Comparison of ENCODE assay signal across 8 cellular contexts in genomic region chr20:62804632-62805364, GRCh38. TPM values are rescaled to one million over a fixed set of nuclear protein-coding genes. Genes with fewer than 3 reads are reported as not detected.
DNase-seq lines count a peak whose midpoint lies in the region; ATAC-seq and TF ChIP-seq lines count a peak whose summit lies in the region.

Gene OGFR (plus strand): TSS chr20:62804835. CDS start chr20:62804860, 25 bp downstream.

- DNase-seq in DND-41, result peak; percentile 87
- peak; percentile 30 for DNase-seq in HCEC 1CT
- peak; percentile 77 for DNase-seq in OCI-M1 (lab: John Stamatoyannopoulos, UW)
- peak; percentile 72 for DNase-seq in activated T-helper 1 cell treated with anti-CD3 and anti-CD28 coated beads, Interleukin-12 subunit alpha, Interleukin-12 subunit beta, Interleukin-2, Interleukin-4 antibody, amounts not matched to agents 30 ng/mL and 10 ng/mL and 1 ng/mL, durations not matched to agents 14 hours and 24 hours and 36 hours (ENCODE audit: low spot score)
- peak; percentile 51 for DNase-seq in fibroblast of gingiva (ENCODE audit: low read depth)
- DNase-seq in naive thymus-derived CD8-positive, alpha-beta T cell, result peak; percentile 58 to 88 (median 73)
- DNase-seq in stimulated activated naive CD8-positive, alpha-beta T cell treated with anti-CD3 and anti-CD28 coated beads, Interleukin-15, amount 100 ng/mL, for 72 hours, result peak; percentile 70

- H4K20me1 ChIP-seq in DND-41 (ENCODE audit: insufficient read depth, low read length), result peaks cover 45% of the 10 kb centered on the region

- peak within 1 kb of the TSS; percentile 97 for H3K4me2 ChIP-seq in DND-41 (ENCODE audit: insufficient read depth, low read length)

- H3K36me3 ChIP-seq in DND-41 (ENCODE audit: insufficient read depth, low read length), result peaks cover 61% of the 10 kb centered on the region

- H3K27me3 ChIP-seq in DND-41 (ENCODE audit: insufficient read depth, low read length, poor library complexity), result no peaks in the 10 kb centered on the region

- POLR2A ChIA-PET in naive thymus-derived CD8-positive, alpha-beta T cell (lab: Charles Lee), result interaction anchor here (0.9 to 8.4 kb wide), 10 partner anchors 9 to 101 kb away, joined by 3 to 145 read pairs (median 4); partner anchors contain the start of genes COL9A3 and MRGBP

- peaks cover 21% of the 10 kb centered on the region for H3K4me1 Mint-ChIP-seq in activated T-helper 1 cell treated with anti-CD3 and anti-CD28 coated beads, Interleukin-12 subunit alpha, Interleukin-12 subunit beta, Interleukin-2, Interleukin-4 antibody, amounts not matched to agents 30 ng/mL and 10 ng/mL and 1 ng/mL, durations not matched to agents 14 hours and 24 hours and 36 hours (ENCODE audit: low read depth)
- H3K4me1 Mint-ChIP-seq in naive thymus-derived CD8-positive, alpha-beta T cell, result peaks cover 14 to 41% (median 30%) of the 10 kb centered on the region in 4 donors
- H3K4me1 Mint-ChIP-seq in stimulated activated naive CD8-positive, alpha-beta T cell treated with anti-CD3 and anti-CD28 coated beads, Interleukin-15, amount 100 ng/mL, for 72 hours, result peaks cover 41% of the 10 kb centered on the region

- peak within 1 kb of the TSS; percentile 96 for H3K27ac Mint-ChIP-seq in activated T-helper 1 cell treated with anti-CD3 and anti-CD28 coated beads, Interleukin-12 subunit alpha, Interleukin-12 subunit beta, Interleukin-2, Interleukin-4 antibody, amounts not matched to agents 30 ng/mL and 10 ng/mL and 1 ng/mL, durations not matched to agents 14 hours and 24 hours and 36 hours
- H3K27ac Mint-ChIP-seq in naive thymus-derived CD8-positive, alpha-beta T cell, result peak within 1 kb of the TSS; percentile 94 to 99 (median 98)
- H3K27ac Mint-ChIP-seq in stimulated activated naive CD8-positive, alpha-beta T cell treated with anti-CD3 and anti-CD28 coated beads, Interleukin-15, amount 100 ng/mL, for 72 hours, result peak within 1 kb of the TSS; percentile 96 to 97

- no peaks in the 10 kb centered on the region for H3K27me3 Mint-ChIP-seq in activated T-helper 1 cell treated with anti-CD3 and anti-CD28 coated beads, Interleukin-12 subunit alpha, Interleukin-12 subunit beta, Interleukin-2, Interleukin-4 antibody, amounts not matched to agents 30 ng/mL and 10 ng/mL and 1 ng/mL, durations not matched to agents 14 hours and 24 hours and 36 hours (ENCODE audit: insufficient read depth)
- no peaks in the 10 kb centered on the region for H3K27me3 Mint-ChIP-seq in naive thymus-derived CD8-positive, alpha-beta T cell
- H3K27me3 Mint-ChIP-seq in stimulated activated naive CD8-positive, alpha-beta T cell treated with anti-CD3 and anti-CD28 coated beads, Interleukin-15, amount 100 ng/mL, for 72 hours, result no peaks in the 10 kb centered on the region

- peak within 1 kb of the TSS; percentile 89 for H3K27ac ChIP-seq in DND-41 (ENCODE audit: low read length)

- intact Hi-C loops in activated T-helper 1 cell treated with anti-CD3 and anti-CD28 coated beads, Interleukin-12 subunit alpha, Interleukin-12 subunit beta, Interleukin-2, Interleukin-4 antibody, amounts not matched to agents 30 ng/mL and 10 ng/mL and 1 ng/mL, durations not matched to agents 14 hours and 24 hours and 36 hours (cut with micrococcal nuclease), result loop anchor here (1.0 kb wide), 2 partner anchors 10 to 162 kb away; partner anchors contain the start of gene SLCO4A1

- no peak for TF ChIP-seq CTCF in DND-41 (IDR thresholded peaks at IDR 0.05; ENCODE audit: borderline replicate concordance, extremely low read depth, low read length, poor library complexity, severe bottlenecking)

- H3K4me3 Mint-ChIP-seq in activated T-helper 1 cell treated with anti-CD3 and anti-CD28 coated beads, Interleukin-12 subunit alpha, Interleukin-12 subunit beta, Interleukin-2, Interleukin-4 antibody, amounts not matched to agents 30 ng/mL and 10 ng/mL and 1 ng/mL, durations not matched to agents 14 hours and 24 hours and 36 hours, result peak within 1 kb of the TSS; percentile 89
- H3K4me3 Mint-ChIP-seq in naive thymus-derived CD8-positive, alpha-beta T cell, result peak within 1 kb of the TSS; percentile 90 to 100 (median 96)
- H3K4me3 Mint-ChIP-seq in stimulated activated naive CD8-positive, alpha-beta T cell treated with anti-CD3 and anti-CD28 coated beads, Interleukin-15, amount 100 ng/mL, for 72 hours, result peak within 1 kb of the TSS; percentile 97 to 98

- H3K9ac ChIP-seq in DND-41 (ENCODE audit: low read depth, low read length), result peak within 1 kb of the TSS; percentile 85

- H3K4me1 ChIP-seq in DND-41 (ENCODE audit: insufficient read depth, low read length), result peaks cover 38% of the 10 kb centered on the region

- peaks cover 44% of the 10 kb centered on the region for H3K79me2 ChIP-seq in DND-41 (ENCODE audit: insufficient read depth, low read length)

- peak; percentile 72 for ATAC-seq in DND-41 (ENCODE audit: insufficient read depth, low read depth)
- peak; percentile 61 to 69 for ATAC-seq in naive thymus-derived CD8-positive, alpha-beta T cell
- peak; percentile 61 for ATAC-seq in stimulated activated naive CD8-positive, alpha-beta T cell treated with anti-CD3 and anti-CD28 coated beads, Interleukin-15, amount 100 ng/mL, for 72 hours
- ATAC-seq in HG02623 (IDR thresholded peaks at IDR 0.05; ENCODE audit: unreplicated experiment), result no peak

- H3K9me3 ChIP-seq in DND-41 (ENCODE audit: insufficient read depth, low read length, severe bottlenecking), result no peaks in the 10 kb centered on the region

- H2AFZ ChIP-seq in DND-41 (ENCODE audit: low read depth, low read length), result peak within 1 kb of the TSS; percentile 89

- H3K9me3 Mint-ChIP-seq in activated T-helper 1 cell treated with anti-CD3 and anti-CD28 coated beads, Interleukin-12 subunit alpha, Interleukin-12 subunit beta, Interleukin-2, Interleukin-4 antibody, amounts not matched to agents 30 ng/mL and 10 ng/mL and 1 ng/mL, durations not matched to agents 14 hours and 24 hours and 36 hours, result no peaks in the 10 kb centered on the region
- no peaks in the 10 kb centered on the region for H3K9me3 Mint-ChIP-seq in naive thymus-derived CD8-positive, alpha-beta T cell
- no peaks in the 10 kb centered on the region for H3K9me3 Mint-ChIP-seq in stimulated activated naive CD8-positive, alpha-beta T cell treated with anti-CD3 and anti-CD28 coated beads, Interleukin-15, amount 100 ng/mL, for 72 hours

- H3K4me3 ChIP-seq in DND-41 (ENCODE audit: low read depth in 1 of 2, low read length in 2 of 2), result peak within 1 kb of the TSS; percentile 88 to 97

- H3K36me3 Mint-ChIP-seq in activated T-helper 1 cell treated with anti-CD3 and anti-CD28 coated beads, Interleukin-12 subunit alpha, Interleukin-12 subunit beta, Interleukin-2, Interleukin-4 antibody, amounts not matched to agents 30 ng/mL and 10 ng/mL and 1 ng/mL, durations not matched to agents 14 hours and 24 hours and 36 hours (ENCODE audit: low read depth), result peaks cover 21% of the 10 kb centered on the region
- H3K36me3 Mint-ChIP-seq in naive thymus-derived CD8-positive, alpha-beta T cell, result peaks cover 0 to 27% (median 6%) of the 10 kb centered on the region in 3 donors

RNA-seq across cellular contexts. Expression of gene OGFR, which starts in this region (rescaled TPM):
- 51.2 and 56.4 TPM in 2 replicates for total RNA-seq in activated T-helper 1 cell treated with anti-CD3 and anti-CD28 coated beads, Interleukin-12 subunit alpha, Interleukin-12 subunit beta, Interleukin-2, Interleukin-4 antibody, amounts not matched to agents 30 ng/mL and 10 ng/mL and 1 ng/mL, durations not matched to agents 14 hours and 24 hours and 36 hours
- total RNA-seq in naive thymus-derived CD8-positive, alpha-beta T cell, result 10 to 100 TPM; 77.1 to 79.9 TPM
- polyA plus RNA-seq in naive thymus-derived CD8-positive, alpha-beta T cell, result 10 to 100 TPM; 26.5 to 58.2 (median 40.1) TPM

Comparison
In these comparisons a context has a peak if more than half of its experiments do, and no peak if none do; other contexts are left out.
1. DNase-seq: peak in every context shown above with its lines; median percentile 87 in DND-41; 77 in OCI-M1; 73 in naive thymus-derived CD8-positive, alpha-beta T cell; 72 in activated T-helper 1 cell treated with anti-CD3 and anti-CD28 coated beads, Interleukin-12 subunit alpha, Interleukin-12 subunit beta, Interleukin-2, Interleukin-4 antibody, amounts not matched to agents 30 ng/mL and 10 ng/mL and 1 ng/mL, durations not matched to agents 14 hours and 24 hours and 36 hours; 70 in stimulated activated naive CD8-positive, alpha-beta T cell treated with anti-CD3 and anti-CD28 coated beads, Interleukin-15, amount 100 ng/mL, for 72 hours; 51 in fibroblast of gingiva; 30 in HCEC 1CT.